Comparison of ENCODE assay signal across 17 cellular contexts in the genomic region with DNA sequence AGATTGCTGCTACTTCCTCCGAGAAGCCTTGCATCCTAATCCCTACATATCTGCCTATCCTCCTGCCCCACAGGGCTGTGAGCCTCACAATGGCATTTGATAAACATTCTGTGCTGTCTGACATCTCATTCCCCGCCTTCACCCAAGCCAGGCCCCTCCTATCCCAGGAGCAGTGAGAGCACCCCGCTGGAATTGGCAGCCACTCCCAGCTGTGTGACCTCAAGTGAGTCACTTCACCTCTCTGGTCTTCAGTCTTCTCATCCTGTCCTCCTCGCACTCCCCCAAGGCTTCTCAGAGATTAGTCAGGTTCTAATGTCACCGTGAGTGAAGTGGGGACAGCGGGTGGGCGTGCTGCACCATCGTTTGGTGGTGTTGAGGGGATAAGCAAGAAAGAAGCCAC.
A peak's percentile ranks its signal among the peaks of the same experiment; 100 is the strongest.
DNase-seq lines count a peak whose midpoint lies in the region; ATAC-seq and TF ChIP-seq lines count a peak whose summit lies in the region.
"Had no signal": no experiment of that assay in that cellular context is flagged by ENCODE, and none has a peak within 500 bp of the region (broad histone marks: within the 10 kb centered on the region; RNA-seq: fewer than 3 reads in every experiment).

No MANE protein-coding gene starts in this region.

- no peak for TF ChIP-seq EP300 in tibial nerve (IDR thresholded peaks at IDR 0.05)

- in situ Hi-C loops in astrocyte of the spinal cord (cut with HindIII; ENCODE audit: low sequenced_read_pairs) = no loop called here

- 56% methylated on average over 8 of the region's 8 CpGs for WGBS in tibial nerve, 2 donors

- H3K4me3 ChIP-seq in astrocyte of the spinal cord (ENCODE audit: low read depth, low read length) (no peak overlapping the region), upper lobe of right lung (no peak overlapping the region), tibial nerve (no peak overlapping the region)
- H3K4me3 ChIP-seq: esophagus muscularis mucosa had no signal

- TF ChIP-seq CTCF in astrocyte of the spinal cord (IDR thresholded peaks at IDR 0.05; ENCODE audit: low read depth, low read length) (no peak), upper lobe of right lung (IDR thresholded peaks at IDR 0.05) (no peak), tibial nerve (IDR thresholded peaks at IDR 0.05) (no peak)

- intact Hi-C loops in upper lobe of right lung (cut with DNase I) = no loop called here

- H3K9me3 ChIP-seq in upper lobe of right lung (no peaks in the 10 kb centered on the region), tibial nerve (no peaks in the 10 kb centered on the region)
- H3K9me3 ChIP-seq: esophagus muscularis mucosa, neutrophil had no signal

- ATAC-seq in upper lobe of right lung (no peak), HG02840 (IDR thresholded peaks at IDR 0.05; ENCODE audit: low FRiP score, unreplicated experiment) (no peak)
- ATAC-seq: activated T-cell treated with anti-CD3 and anti-CD28 coated beads, Interleukin-2, amount 50 U/mL, for 72 hours; WTC11 had no signal

- H3K36me3 ChIP-seq in upper lobe of right lung = no peaks in the 10 kb centered on the region
- no peaks in the 10 kb centered on the region for H3K36me3 ChIP-seq in tibial nerve
- H3K36me3 ChIP-seq: esophagus muscularis mucosa, neutrophil had no signal

- H3K27ac ChIP-seq in upper lobe of right lung = no peak overlapping the region
- no peak overlapping the region for H3K27ac ChIP-seq in tibial nerve
- H3K27ac ChIP-seq: esophagus muscularis mucosa, neutrophil had no signal

- no peak for TF ChIP-seq POLR2A in tibial nerve (IDR thresholded peaks at IDR 0.05)

- H3K4me1 ChIP-seq in upper lobe of right lung = no peaks in the 10 kb centered on the region
- no peaks in the 10 kb centered on the region for H3K4me1 ChIP-seq in tibial nerve

- DNase-seq in EL (peak; percentile 68), LHCN-M2 (ENCODE audit: low read depth) (peak; percentile 36), astrocyte of the spinal cord (ENCODE audit: low read depth, low spot score) (peak; percentile 4), kidney tubule cell (ENCODE audit: low spot score) (peak; percentile 42), upper lobe of right lung (no peak), tibial nerve (ENCODE audit: low spot score in 2 of 2) (no peak), NCI-H1436 treated with DMSO at 0.1 percent for 48 hours (lab: John Stamatoyannopoulos, UW) (no peak)
- DNase-seq: activated T-cell treated with anti-CD3 and anti-CD28 coated beads, Interleukin-2, amount 50 U/mL, for 72 hours; head of caudate nucleus; NCI-H146; NCI-H2171 treated with DMSO at 0.1 percent for 48 hours; NCI-H69; SIG-M5 had no signal

- H3K27me3 ChIP-seq in upper lobe of right lung (peaks cover 29% of the 10 kb centered on the region), tibial nerve (peaks cover 0 to 33% of the 10 kb centered on the region in 2 donors)

Comparison
In these comparisons a context has a peak if more than half of its experiments do, and no peak if none do; other contexts are left out.
1. DNase-seq: peak in EL (single experiment), LHCN-M2 (single experiment), astrocyte of the spinal cord (single experiment) and kidney tubule cell (single experiment); none in upper lobe of right lung (single experiment), tibial nerve (0 of 2) and NCI-H1436 treated with DMSO at 0.1 percent for 48 hours (single experiment).